In genomic region chr5:148808864-148809642, GRCh38 we compare ENCODE assay signal across 8 cellular contexts. TPM values are rescaled to one million over a fixed set of nuclear protein-coding genes. Genes with fewer than 3 reads are reported as not detected.
DNase-seq lines count a peak whose midpoint lies in the region; ATAC-seq and TF ChIP-seq lines count a peak whose summit lies in the region.

No MANE protein-coding gene starts in this region.

- TF ChIP-seq CTCF in Caco-2 (IDR thresholded peaks at IDR 0.05; ENCODE audit: insufficient read depth in 1 of 2, low read depth in 1 of 2, low read length in 1 of 2, severe bottlenecking in 1 of 2, unreplicated experiment in 1 of 2) (no peak), PC-3 (conservative IDR thresholded peaks at IDR 0.05; ENCODE audit: low read depth, low read length) (no peak; the same call in 1 of the 2 replicates)

- H3K9me3 ChIP-seq in Caco-2: no peaks in the 10 kb centered on the region
- no peaks in the 10 kb centered on the region for H3K9me3 ChIP-seq in PC-3 (ENCODE audit: low read length)

- CTCF ChIA-PET in Caco-2 (lab: Charles Lee) (no interaction called here), PC-3 (lab: Charles Lee) (interaction anchor here (1.5 kb wide), 1 partner anchor 12 kb away, joined by 5 read pairs; no protein-coding TSS in a partner anchor)

- peak overlapping the region; percentile 86 for H3K4me2 ChIP-seq in PC-3 (ENCODE audit: low read length)

- H3K36me3 ChIP-seq in Caco-2 (ENCODE audit: control insufficient read depth, insufficient read depth, low read length) (no peaks in the 10 kb centered on the region), PC-3 (ENCODE audit: low read depth, low read length) (no peaks in the 10 kb centered on the region)

- H3K9ac ChIP-seq in PC-3 (ENCODE audit: low read length): peak overlapping the region; percentile 25

- no peaks in the 10 kb centered on the region for H3K9me2 ChIP-seq in PC-3 (replicated peaks; ENCODE audit: low read length)

- H3K4me1 ChIP-seq in Caco-2 (peaks cover 7% of the 10 kb centered on the region), PC-3 (ENCODE audit: insufficient read depth, low read length) (peaks cover 54% of the 10 kb centered on the region)

- DNase-seq in Caco-2: peak in 1 of 2 experiments; percentile 4
- peak; percentile 74 for DNase-seq in PC-3
- no peak for DNase-seq in sciatic nerve (ENCODE audit: low spot score)
- no peak for DNase-seq in KG1 (lab: John Stamatoyannopoulos, UW)
- DNase-seq in DMS79 (lab: John Stamatoyannopoulos, UW): no peak

- H3K9me3 Mint-ChIP-seq in Caco-2 (ENCODE audit: unreplicated experiment): no peaks in the 10 kb centered on the region
- H3K9me3 Mint-ChIP-seq in dendritic cell treated with granulocyte-macrophage colony-stimulating factor and Interleukin-4, amounts not matched to agents 40 ng/mL and 50 ng/mL, for 4 days: no peaks in the 10 kb centered on the region

- H3K36me3 Mint-ChIP-seq in Caco-2 (ENCODE audit: insufficient read depth, unreplicated experiment): no peaks in the 10 kb centered on the region
- H3K36me3 Mint-ChIP-seq in dendritic cell treated with granulocyte-macrophage colony-stimulating factor and Interleukin-4, amounts not matched to agents 40 ng/mL and 50 ng/mL, for 4 days (ENCODE audit: low read depth): no peaks in the 10 kb centered on the region

- peaks cover 17% of the 10 kb centered on the region for H3K27me3 Mint-ChIP-seq in Caco-2 (ENCODE audit: insufficient read depth, unreplicated experiment)
- no peaks in the 10 kb centered on the region for H3K27me3 Mint-ChIP-seq in dendritic cell treated with granulocyte-macrophage colony-stimulating factor and Interleukin-4, amounts not matched to agents 40 ng/mL and 50 ng/mL, for 4 days

- H3K4me1 Mint-ChIP-seq in Caco-2 (ENCODE audit: low read depth, unreplicated experiment): peaks cover 12% of the 10 kb centered on the region
- H3K4me1 Mint-ChIP-seq in dendritic cell treated with granulocyte-macrophage colony-stimulating factor and Interleukin-4, amounts not matched to agents 40 ng/mL and 50 ng/mL, for 4 days (ENCODE audit: low read depth): peaks cover 74% of the 10 kb centered on the region

- H4K20me1 ChIP-seq in PC-3 (ENCODE audit: low read length): no peaks in the 10 kb centered on the region

- BruUV-seq in Caco-2 (replicated peaks; lab: Mats Ljungman, UMichigan) (no TSS peak), PC-3 (replicated peaks; lab: Mats Ljungman, UMichigan) (no TSS peak)

- no peaks in the 10 kb centered on the region for H3K79me2 ChIP-seq in PC-3 (ENCODE audit: low read length)

- H2AFZ ChIP-seq in PC-3 (ENCODE audit: low read length): peak overlapping the region; percentile 77

- peaks cover 1% of the 10 kb centered on the region; the same call in 1 of the 2 replicates for H3K27me3 ChIP-seq in Caco-2 (replicated peaks; ENCODE audit: control insufficient read depth, insufficient read depth, low read length)
- H3K27me3 ChIP-seq in PC-3 (ENCODE audit: low read length): no peaks in the 10 kb centered on the region

- no peaks in the 10 kb centered on the region for H3F3A ChIP-seq in PC-3 (ENCODE audit: low read length, unreplicated experiment)

- POLR2A ChIA-PET in Caco-2 (lab: Charles Lee): no interaction called here
- POLR2A ChIA-PET in PC-3 (lab: Charles Lee; ENCODE audit: unreplicated experiment): interaction anchor here (1.2 kb wide), 1 partner anchor 17 kb away, joined by 3 read pairs; the partner anchor contains the start of gene ADRB2

- peak overlapping the region; percentile 17 for H3K4me3 Mint-ChIP-seq in Caco-2 (ENCODE audit: unreplicated experiment)
- H3K4me3 Mint-ChIP-seq in dendritic cell treated with granulocyte-macrophage colony-stimulating factor and Interleukin-4, amounts not matched to agents 40 ng/mL and 50 ng/mL, for 4 days: peak overlapping the region; percentile 75

- H3K4me3 ChIP-seq in Caco-2 (ENCODE audit: low read depth, low read length) (no peak overlapping the region), PC-3 (ENCODE audit: low read length) (peak overlapping the region; percentile 74)

- intact Hi-C loops in Caco-2 (cut with micrococcal nuclease; ENCODE audit: unreplicated experiment): loop anchor here (2.0 kb wide), 1 partner anchor 18 kb away; the partner anchor contains the start of gene ADRB2
- intact Hi-C loops in PC-3 (cut with micrococcal nuclease): loop anchor here (1.0 kb wide), 1 partner anchor 68 kb away; no protein-coding TSS in a partner anchor
- intact Hi-C loops in dendritic cell treated with granulocyte-macrophage colony-stimulating factor and Interleukin-4, amounts not matched to agents 40 ng/mL and 50 ng/mL, for 4 days (cut with micrococcal nuclease): loop anchor here (2.0 to 5.0 kb wide), 2 partner anchors 18 to 62 kb away; partner anchors contain the start of gene ADRB2
- intact Hi-C loops in sciatic nerve (cut with DNase I): no loop called here

- H3K27ac Mint-ChIP-seq in Caco-2 (ENCODE audit: unreplicated experiment): no peak overlapping the region
- H3K27ac Mint-ChIP-seq in dendritic cell treated with granulocyte-macrophage colony-stimulating factor and Interleukin-4, amounts not matched to agents 40 ng/mL and 50 ng/mL, for 4 days: peak overlapping the region; percentile 87

- peak; percentile 71 for ATAC-seq in GM19395 (IDR thresholded peaks at IDR 0.05; ENCODE audit: unreplicated experiment)
- ATAC-seq in HG03354 (IDR thresholded peaks at IDR 0.05; ENCODE audit: poor library complexity, severe bottlenecking, unreplicated experiment): peak; percentile 75
- ATAC-seq in PC-3: peak; percentile 54
- peak; percentile 73 for ATAC-seq in sciatic nerve

- no peak overlapping the region for H3K27ac ChIP-seq in PC-3 (ENCODE audit: low read length)

RNA-seq across cellular contexts. Expression of gene ADRB2, which starts 17.4 kb away (rescaled TPM):
- total RNA-seq in Caco-2 (2022) (not detected in 2 replicates), PC-3 (2014; rRNA removed) (41.1 and 42.1 TPM in 2 replicates), sciatic nerve (6.7 TPM)
